Comparison of ENCODE assay signal across 15 cellular contexts in the genomic region with DNA sequence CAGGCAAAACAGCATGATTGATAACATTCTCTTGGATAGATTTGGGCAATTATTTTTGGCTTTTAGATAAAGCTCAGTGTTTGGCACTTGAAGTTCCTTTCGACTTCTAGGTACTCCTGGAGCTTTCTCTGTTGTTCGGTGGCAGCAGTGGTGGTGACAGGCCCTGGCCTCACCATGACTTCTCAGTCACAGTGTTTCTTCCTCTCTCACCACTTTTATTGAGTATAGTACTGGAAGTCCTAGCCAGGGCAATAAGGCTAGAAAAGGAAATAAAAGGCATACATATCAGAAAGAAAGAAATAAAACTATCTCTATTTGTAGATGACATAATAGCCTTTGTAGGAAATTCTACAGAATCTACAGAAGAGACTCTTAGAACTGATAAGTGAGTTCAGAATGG.
"Had no signal": no experiment of that assay in that cellular context is flagged by ENCODE, and none has a peak within 500 bp of the region (broad histone marks: within the 10 kb centered on the region; RNA-seq: fewer than 3 reads in every experiment).

No MANE protein-coding gene starts in this region.

- ATAC-seq: right cardiac atrium; stimulated activated memory B cell treated with anti-CD40 and anti-IgM and Interleukin-4, amounts not matched to agents 10 μg/mL and 1 μg/mL and 100 μg/mL, for 72 hours; upper lobe of right lung had no signal

- H3K4me1 ChIP-seq: esophagus squamous epithelium, tibial artery, upper lobe of right lung had no signal

- DNase-seq: esophagus squamous epithelium; foreskin fibroblast; mammary epithelial cell; naive B cell; ovary; right cardiac atrium; stimulated activated CD4-positive, alpha-beta T cell treated with anti-CD3 and anti-CD28 coated beads, Interleukin-1b, Interleukin-23, amount 100 ng/mL, for 48 hours; stimulated activated CD4-positive, alpha-beta T cell treated with anti-CD3 and anti-CD28 coated beads, Interleukin-4, amount 100 ng/mL, for 24 hours; tibial artery; upper lobe of right lung had no signal

- H3K27me3 ChIP-seq: esophagus squamous epithelium, ovary, tibial artery, upper lobe of right lung had no signal

- H3K27ac ChIP-seq: esophagus squamous epithelium, ovary, tibial artery, upper lobe of right lung had no signal

- H3K36me3 ChIP-seq: esophagus squamous epithelium, ovary, tibial artery, upper lobe of right lung had no signal

- H3K4me3 Mint-ChIP-seq: dendritic cell treated with granulocyte-macrophage colony-stimulating factor and Interleukin-4, amounts not matched to agents 40 ng/mL and 50 ng/mL, for 4 days; mesothelial cell of epicardium; naive B cell; neural crest cell; stimulated activated memory B cell treated with anti-CD40 and anti-IgM and Interleukin-4, amounts not matched to agents 10 μg/mL and 1 μg/mL and 100 μg/mL, for 72 hours; stimulated activated naive CD8-positive, alpha-beta T cell treated with anti-CD3 and anti-CD28 coated beads, Interleukin-15, Interleukin-2, amounts not matched to agents 100 ng/mL and 50 ng/mL, for 24 hours had no signal

- H3K9me3 ChIP-seq: esophagus squamous epithelium, ovary, tibial artery, upper lobe of right lung had no signal

- H3K4me1 Mint-ChIP-seq: mesothelial cell of epicardium had no signal

- H3K4me3 ChIP-seq: esophagus squamous epithelium, ovary, tibial artery, upper lobe of right lung had no signal

- H3K9me3 Mint-ChIP-seq: dendritic cell treated with granulocyte-macrophage colony-stimulating factor and Interleukin-4, amounts not matched to agents 40 ng/mL and 50 ng/mL, for 4 days; mesothelial cell of epicardium; naive B cell; neural crest cell; stimulated activated memory B cell treated with anti-CD40 and anti-IgM and Interleukin-4, amounts not matched to agents 10 μg/mL and 1 μg/mL and 100 μg/mL, for 72 hours; stimulated activated naive CD8-positive, alpha-beta T cell treated with anti-CD3 and anti-CD28 coated beads, Interleukin-15, Interleukin-2, amounts not matched to agents 100 ng/mL and 50 ng/mL, for 24 hours had no signal

- H3K27ac Mint-ChIP-seq: dendritic cell treated with granulocyte-macrophage colony-stimulating factor and Interleukin-4, amounts not matched to agents 40 ng/mL and 50 ng/mL, for 4 days; mesothelial cell of epicardium; naive B cell; stimulated activated memory B cell treated with anti-CD40 and anti-IgM and Interleukin-4, amounts not matched to agents 10 μg/mL and 1 μg/mL and 100 μg/mL, for 72 hours; stimulated activated naive CD8-positive, alpha-beta T cell treated with anti-CD3 and anti-CD28 coated beads, Interleukin-15, Interleukin-2, amounts not matched to agents 100 ng/mL and 50 ng/mL, for 24 hours had no signal

- H3K27me3 Mint-ChIP-seq: dendritic cell treated with granulocyte-macrophage colony-stimulating factor and Interleukin-4, amounts not matched to agents 40 ng/mL and 50 ng/mL, for 4 days; stimulated activated naive CD8-positive, alpha-beta T cell treated with anti-CD3 and anti-CD28 coated beads, Interleukin-15, Interleukin-2, amounts not matched to agents 100 ng/mL and 50 ng/mL, for 24 hours had no signal

- H3K36me3 Mint-ChIP-seq: mesothelial cell of epicardium; naive B cell; stimulated activated memory B cell treated with anti-CD40 and anti-IgM and Interleukin-4, amounts not matched to agents 10 μg/mL and 1 μg/mL and 100 μg/mL, for 72 hours had no signal
